In genomic region chr2:240922982-240923537, GRCh38 we compare ENCODE assay signal across 12 cellular contexts. TPM values are rescaled to one million over a fixed set of nuclear protein-coding genes. Genes with fewer than 3 reads are reported as not detected.
DNase-seq lines count a peak whose midpoint lies in the region; ATAC-seq and TF ChIP-seq lines count a peak whose summit lies in the region.
"Had no signal": no experiment of that assay in that cellular context is flagged by ENCODE, and none has a peak within 500 bp of the region (broad histone marks: within the 10 kb centered on the region; RNA-seq: fewer than 3 reads in every experiment).

No MANE protein-coding gene starts in this region.

- H2BK5ac ChIP-seq in neuronal stem cell (ENCODE audit: low read length), result no peak overlapping the region

- peaks cover 5% of the 10 kb centered on the region for H3K79me1 ChIP-seq in neuronal stem cell (ENCODE audit: low read depth, low read length)

- H4K8ac ChIP-seq in neuronal stem cell (ENCODE audit: low read depth, low read length), result peak overlapping the region; percentile 43

- H3K36me3 ChIP-seq in HEK293 (ENCODE audit: control insufficient read depth in 2 of 2, insufficient read depth in 1 of 2, low read length in 2 of 2) (no peaks in the 10 kb centered on the region), body of pancreas (replicated peaks in 1 of 2; ENCODE audit: insufficient read depth in 1 of 2, low read depth in 2 of 2) (no peaks in the 10 kb centered on the region), neuronal stem cell (replicated peaks in 1 of 2; ENCODE audit: control insufficient read depth in 2 of 2, insufficient read depth in 2 of 2, low read length in 2 of 2) (no peaks in the 10 kb centered on the region), esophagus squamous epithelium (no peaks in the 10 kb centered on the region)

- no peak overlapping the region for H2AFZ ChIP-seq in neuronal stem cell (ENCODE audit: low read length)

- H3K4me3 ChIP-seq in HEK293 (ENCODE audit: low read depth, low read length) (no peak overlapping the region), body of pancreas (no peak overlapping the region), neuronal stem cell (ENCODE audit: low read length in 2 of 2) (no peak overlapping the region), esophagus squamous epithelium (no peak overlapping the region)
- H3K4me3 ChIP-seq: K562, skin epidermis had no signal

- peak in 2 of 3 experiments; percentile 43 to 73 for DNase-seq in NCI-H1417 (lab: John Stamatoyannopoulos, UW)
- DNase-seq in NCI-H1417 treated with DMSO at 0.1 percent for 48 hours (lab: John Stamatoyannopoulos, UW), result no peak
- peak; percentile 1 to 11 (median 7) for DNase-seq in body of pancreas
- no peak for DNase-seq in neuronal stem cell (ENCODE audit: low spot score)
- DNase-seq in esophagus squamous epithelium (lab: John Stamatoyannopoulos, UW), result no peak
- DNase-seq: HFFc6 had no signal

- TF ChIP-seq CTCF in HEK293 (tag by site-specific recombination; IDR thresholded peaks at IDR 0.05) (no peak), body of pancreas (IDR thresholded peaks at IDR 0.05) (no peak), esophagus squamous epithelium (IDR thresholded peaks at IDR 0.05) (no peak)

- H3K9ac ChIP-seq in neuronal stem cell (ENCODE audit: low read depth, low read length, poor library complexity), result peak overlapping the region; percentile 44

- H3K23ac ChIP-seq in neuronal stem cell (ENCODE audit: low read depth, low read length, poor library complexity), result peak overlapping the region; percentile 52

- H2BK15ac ChIP-seq in neuronal stem cell (ENCODE audit: low read length), result peak overlapping the region; percentile 67

- H3K4ac ChIP-seq in neuronal stem cell (ENCODE audit: low read length), result no peak overlapping the region

- ATAC-seq in body of pancreas, result no peak
- ATAC-seq in GM21576 (IDR thresholded peaks at IDR 0.05; ENCODE audit: unreplicated experiment), result no peak
- no peak for ATAC-seq in GM19455 (IDR thresholded peaks at IDR 0.05; ENCODE audit: unreplicated experiment)
- ATAC-seq: K562 had no signal

- H3K14ac ChIP-seq in neuronal stem cell (ENCODE audit: low read length), result peak overlapping the region; percentile 17

- peak overlapping the region; percentile 87 for H3K18ac ChIP-seq in neuronal stem cell (ENCODE audit: low read length)

- peak overlapping the region; percentile 85 for H4K91ac ChIP-seq in neuronal stem cell (ENCODE audit: low read depth, low read length, poor library complexity)

- no peak overlapping the region for H2BK12ac ChIP-seq in neuronal stem cell (ENCODE audit: low read length)

- 50 to 52% methylated on average over 13 to 15 of the region's 15 CpGs for WGBS in body of pancreas, 2 donors
- no CpG with 5 or more reads among the region's 15 CpGs for WGBS in neuronal stem cell (ENCODE audit: extremely low coverage in 2 of 2, insufficient read length in 2 of 2, insufficient replicate concordance in 1 of 2), 2 donors
- 47% methylated on average over 3 of the region's 15 CpGs; no CpG with 5 or more reads in 1 of the 2 donors for WGBS in esophagus squamous epithelium, 2 donors

- H2BK120ac ChIP-seq in neuronal stem cell (ENCODE audit: low read depth, low read length), result no peak overlapping the region

- no peak overlapping the region for H3K4me2 ChIP-seq in neuronal stem cell (ENCODE audit: insufficient read depth, low read length, poor library complexity, severe bottlenecking)

- CTCF ChIA-PET in HEK293 (lab: Yijun Ruan, JAX), result no interaction called here

- H3K27ac ChIP-seq in HEK293 (ENCODE audit: extremely low read depth, low read depth, low read length) (no peak overlapping the region), body of pancreas (no peak overlapping the region), neuronal stem cell (replicated peaks; ENCODE audit: low read length) (peak overlapping the region; percentile 6), esophagus squamous epithelium (no peak overlapping the region)

- H3K4me1 ChIP-seq in HEK293 (ENCODE audit: control insufficient read depth, insufficient read depth, low read length), result no peaks in the 10 kb centered on the region
- peaks cover 3% of the 10 kb centered on the region for H3K4me1 ChIP-seq in body of pancreas
- H3K4me1 ChIP-seq in neuronal stem cell (ENCODE audit: control insufficient read depth in 2 of 2, insufficient read depth in 1 of 2, low read depth in 1 of 2, low read length in 2 of 2), result peaks cover 0 to 2% of the 10 kb centered on the region in 2 donors
- H3K4me1 ChIP-seq in esophagus squamous epithelium, result peaks cover 20 to 42% (median 24%) of the 10 kb centered on the region in 3 donors

- no peak for TF ChIP-seq POLR2A in body of pancreas (IDR thresholded peaks at IDR 0.05)
- no peak for TF ChIP-seq POLR2A in esophagus squamous epithelium (IDR thresholded peaks at IDR 0.05)

- peak overlapping the region; percentile 93 for H2AK5ac ChIP-seq in neuronal stem cell (ENCODE audit: low read depth, low read length)

- H3K9me3 ChIP-seq in HEK293 (ENCODE audit: control insufficient read depth, insufficient read depth, low read depth, low read length) (no peaks in the 10 kb centered on the region), body of pancreas (no peaks in the 10 kb centered on the region), neuronal stem cell (replicated peaks in 1 of 2; ENCODE audit: control insufficient read depth in 2 of 2, insufficient read depth in 1 of 2, low read depth in 1 of 2, low read length in 2 of 2) (no peaks in the 10 kb centered on the region), esophagus squamous epithelium (no peaks in the 10 kb centered on the region)

- POLR2A ChIA-PET in HEK293 (lab: Yijun Ruan, JAX), result no interaction called here

- intact Hi-C loops in body of pancreas (cut with DNase I), result no loop called here
- intact Hi-C loops in esophagus squamous epithelium (cut with DNase I), result no loop called here

- H3K27me3 ChIP-seq in body of pancreas (no peaks in the 10 kb centered on the region), neuronal stem cell (ENCODE audit: control insufficient read depth in 3 of 3, insufficient read depth in 3 of 3, low read depth in 1 of 3, low read length in 3 of 3) (peaks cover 0 to 35% (median 0%) of the 10 kb centered on the region in 3 experiments), esophagus squamous epithelium (no peaks in the 10 kb centered on the region)

TF ChIP-seq in HEK293, 187 proteins besides CTCF, POLR2A, EP300 and RAD21 (continues in another document):
- TF ChIP-seq ZNF704 (tag by site-specific recombination; IDR thresholded peaks at IDR 0.05) (no peak), HIC1 (tag by site-specific recombination; IDR thresholded peaks at IDR 0.05) (peak; percentile 56; the same call in 1 of the 2 replicates), ZSCAN5A (tag by site-specific recombination; IDR thresholded peaks at IDR 0.05) (no peak), KLF8 (tag by site-specific recombination; IDR thresholded peaks at IDR 0.05) (0 out of 2 replicates have a peak, but pooled peaks have one; percentile 18)

RNA-seq across cellular contexts. Expression of gene CROCC2, which starts 16.9 kb away (rescaled TPM):
- total RNA-seq in body of pancreas (under 1 TPM in 1 of 2 donors, not detected in 1; under 0.01 TPM), esophagus squamous epithelium (not detected)
- polyA plus RNA-seq in neuronal stem cell (2013, experiment 1 of 2), result not detected
- not detected for polyA plus RNA-seq in neuronal stem cell (2013, experiment 2 of 2)
- total RNA-seq: epithelial cell of proximal tubule, HFFc6, K562 had no signal
- polyA plus RNA-seq: K562 had no signal

RNA-seq across cellular contexts. Expression of gene MAB21L4, which starts 27.1 kb away (rescaled TPM):
- total RNA-seq in body of pancreas (under 1 TPM in 1 of 2 donors, not detected in 1; 0.26 TPM), esophagus squamous epithelium (100 to 1,000 TPM; 105 to 440 (median 163) TPM)
- not detected for polyA plus RNA-seq in neuronal stem cell (2013, experiment 1 of 2)
- polyA plus RNA-seq in neuronal stem cell (2013, experiment 2 of 2), result not detected
- total RNA-seq: HFFc6, K562 had no signal

RNA-seq across cellular contexts. Expression of gene AGXT, which starts 54.4 kb away (rescaled TPM):
- total RNA-seq in body of pancreas (1 to 10 TPM in 1 of 2 donors, not detected in 1; 1.6 TPM), esophagus squamous epithelium (not detected)
- not detected for polyA plus RNA-seq in neuronal stem cell (2013, experiment 1 of 2)
- not detected for polyA plus RNA-seq in neuronal stem cell (2013, experiment 2 of 2)
- total RNA-seq: epithelial cell of proximal tubule, HFFc6 had no signal
- polyA plus RNA-seq: K562 had no signal

Comparison
In these comparisons a context has a peak if more than half of its experiments do, and no peak if none do; other contexts are left out.
1. DNase-seq: peak in NCI-H1417 (2 of 3) and body of pancreas (4 of 4); none in NCI-H1417 treated with DMSO at 0.1 percent for 48 hours (single experiment), neuronal stem cell (single experiment) and esophagus squamous epithelium (single experiment).
2. RNA of gene MAB21L4, which starts 27.1 kb away (total RNA-seq): 105 to 440 TPM in esophagus squamous epithelium; 0.26 TPM in body of pancreas; every median in the first group is over 10 times any median in the second.